ENCODE assay signal across 8 cellular contexts in genomic region chr2:240624950-240625621, GRCh38. TPM values are rescaled to one million over a fixed set of nuclear protein-coding genes. Genes with fewer than 3 reads are reported as not detected.
A peak's percentile ranks its signal among the peaks of the same experiment; 100 is the strongest.
DNase-seq lines count a peak whose midpoint lies in the region; ATAC-seq and TF ChIP-seq lines count a peak whose summit lies in the region.

Gene GPR35 (plus strand): TSS chr2:240625480. CDS start chr2:240629953, 4,473 bp downstream.

- peaks cover 65% of the 10 kb centered on the region for H3K4me1 Mint-ChIP-seq in activated T-cell treated with anti-CD3 and anti-CD28 coated beads, Interleukin-2, amount 50 U/mL, for 72 hours (ENCODE audit: low read depth)

- ATAC-seq in activated T-cell treated with anti-CD3 and anti-CD28 coated beads, Interleukin-2, amount 50 U/mL, for 72 hours (replicated peaks in 1 of 2), result peak; percentile 70 to 73
- ATAC-seq in right cardiac atrium, result peak; percentile 32 to 36
- no peak for ATAC-seq in HG03520 (IDR thresholded peaks at IDR 0.05; ENCODE audit: unreplicated experiment)

- no peaks in the 10 kb centered on the region for H3K9me3 ChIP-seq in right cardiac atrium (ENCODE audit: control insufficient read depth, low read length)

- CTCF ChIA-PET in GM10248 (lab: Yijun Ruan, JAX), result interaction anchor here (1.0 kb wide), 1 partner anchor 35 kb away, joined by 3 read pairs; no protein-coding TSS in a partner anchor

- POLR2A ChIA-PET in GM10248 (lab: Yijun Ruan, JAX), result no interaction called here

- no peak for TF ChIP-seq CTCF in GM10248 (IDR thresholded peaks at IDR 0.05; ENCODE audit: control extremely low read depth, extremely low read depth, low read depth, missing control alignments)

- no peaks in the 10 kb centered on the region for H3K9me3 Mint-ChIP-seq in activated T-cell treated with anti-CD3 and anti-CD28 coated beads, Interleukin-2, amount 50 U/mL, for 72 hours

- no peak within 1 kb of the TSS for H3K4me3 ChIP-seq in right cardiac atrium (ENCODE audit: low read length)

- H3K27me3 ChIP-seq in right cardiac atrium (ENCODE audit: control insufficient read depth, insufficient read depth), result no peaks in the 10 kb centered on the region

- peak within 1 kb of the TSS; percentile 91 to 92 for H3K4me3 Mint-ChIP-seq in activated T-cell treated with anti-CD3 and anti-CD28 coated beads, Interleukin-2, amount 50 U/mL, for 72 hours

- 50% methylated on average over 23 of the region's 23 CpGs for WGBS in right cardiac atrium

- peak within 1 kb of the TSS; percentile 75 for H3K27ac Mint-ChIP-seq in activated T-cell treated with anti-CD3 and anti-CD28 coated beads, Interleukin-2, amount 50 U/mL, for 72 hours

- H3K27ac ChIP-seq in right cardiac atrium (ENCODE audit: low read length), result no peak within 1 kb of the TSS

- no peaks in the 10 kb centered on the region for H3K27me3 Mint-ChIP-seq in activated T-cell treated with anti-CD3 and anti-CD28 coated beads, Interleukin-2, amount 50 U/mL, for 72 hours (ENCODE audit: low read depth)

- DNase-seq in GM10248 (ENCODE audit: extremely low spot score) (peak; percentile 82), OCI-M1 (lab: John Stamatoyannopoulos, UW) (peak; percentile 84), right cardiac atrium (peak in 2 of 3 donors; percentile 72 to 77), NCI-H526 (lab: John Stamatoyannopoulos, UW) (no peak), SK-N-DZ (ENCODE audit: low spot score) (no peak)
- DNase-seq in activated T-cell treated with anti-CD3 and anti-CD28 coated beads, Interleukin-2, amount 50 U/mL, for 72 hours, result peak; percentile 90 to 92
- DNase-seq in stimulated activated CD4-positive, alpha-beta T cell treated with anti-CD3 and anti-CD28 coated beads, Interleukin-4, amount 100 ng/mL, for 24 hours, result peak; percentile 74

- intact Hi-C loops in right cardiac atrium (cut with DNase I), result no loop called here

- no peaks in the 10 kb centered on the region for H3K4me1 ChIP-seq in right cardiac atrium (ENCODE audit: control insufficient read depth, insufficient read depth, low read length)

- H3K36me3 Mint-ChIP-seq in activated T-cell treated with anti-CD3 and anti-CD28 coated beads, Interleukin-2, amount 50 U/mL, for 72 hours (ENCODE audit: insufficient read depth in 2 of 2), result peaks cover 3 to 4% of the 10 kb centered on the region in 2 donors

RNA-seq across cellular contexts. Expression of gene GPR35, which starts in this region (rescaled TPM):
- 10 to 100 TPM; 48.2 to 50.7 TPM for total RNA-seq in activated T-cell treated with anti-CD3 and anti-CD28 coated beads, Interleukin-2, amount 50 U/mL, for 72 hours
- total RNA-seq in right cardiac atrium, result 1 to 10 TPM in 2 of 4 donors, under 1 TPM in 2; 0.53 to 1.4 (median 1.0) TPM
- 0.84 TPM for polyA plus RNA-seq in right cardiac atrium
- polyA plus RNA-seq in SK-N-DZ (2014; cell fraction: cytosol; rRNA removed), result not detected in 2 replicates
- 0.16 TPM in 1 of 2 replicates, not detected in the other for polyA plus RNA-seq in SK-N-DZ (2014; cell fraction: nucleus; rRNA removed)

Comparison
In these comparisons a context has a peak if more than half of its experiments do, and no peak if none do; other contexts are left out.
1. RNA of gene GPR35 (total RNA-seq): 48.2 to 50.7 TPM in activated T-cell treated with anti-CD3 and anti-CD28 coated beads, Interleukin-2, amount 50 U/mL, for 72 hours; 0.53 to 1.4 TPM in right cardiac atrium; every median in the first group is over 10 times any median in the second.
2. DNase-seq: peak in GM10248 (single experiment), OCI-M1 (single experiment), activated T-cell treated with anti-CD3 and anti-CD28 coated beads, Interleukin-2, amount 50 U/mL, for 72 hours (2 of 2), right cardiac atrium (2 of 3) and stimulated activated CD4-positive, alpha-beta T cell treated with anti-CD3 and anti-CD28 coated beads, Interleukin-4, amount 100 ng/mL, for 24 hours (single experiment); none in NCI-H526 (0 of 2) and SK-N-DZ (single experiment).